Comparison of ENCODE assay signal across 8 cellular contexts in the genomic region with DNA sequence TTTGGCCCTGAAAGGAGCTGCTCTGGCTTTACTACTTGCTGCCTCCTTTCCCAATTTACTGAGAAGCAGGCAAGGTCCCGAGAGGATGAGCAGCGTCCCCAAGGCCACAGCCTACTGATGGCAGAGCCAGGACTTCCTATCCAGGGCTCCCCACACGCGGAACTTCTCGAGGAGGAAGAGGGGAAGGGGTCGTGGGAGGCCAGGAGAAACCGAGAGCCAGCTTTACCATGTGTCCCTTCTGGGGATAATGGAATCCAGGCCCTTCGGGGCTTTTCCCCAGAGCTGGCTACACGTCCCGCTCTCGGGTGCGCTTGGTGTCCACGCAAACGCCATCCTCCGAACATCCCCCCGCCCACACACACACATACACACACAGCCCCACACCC. TPM values are rescaled to one million over a fixed set of nuclear protein-coding genes. Genes with fewer than 3 reads are reported as not detected.
DNase-seq lines count a peak whose midpoint lies in the region; ATAC-seq and TF ChIP-seq lines count a peak whose summit lies in the region.

No MANE protein-coding gene starts in this region.

- peak overlapping the region; percentile 57 for H3K4me3 Mint-ChIP-seq in activated CD8-positive, alpha-beta memory T cell treated with anti-CD3 and anti-CD28 coated beads, Interleukin-2, amount 10 ng/mL, durations not matched to agents 7 days and 5 days

- peaks cover 23% of the 10 kb centered on the region for H3K4me1 Mint-ChIP-seq in activated CD8-positive, alpha-beta memory T cell treated with anti-CD3 and anti-CD28 coated beads, Interleukin-2, amount 10 ng/mL, durations not matched to agents 7 days and 5 days

- H3K27ac Mint-ChIP-seq in activated CD8-positive, alpha-beta memory T cell treated with anti-CD3 and anti-CD28 coated beads, Interleukin-2, amount 10 ng/mL, durations not matched to agents 7 days and 5 days = no peak overlapping the region

- H3K4me3 ChIP-seq in astrocyte of the spinal cord (ENCODE audit: low read depth, low read length) (peak overlapping the region; percentile 63), lower leg skin (ENCODE audit: low read depth, poor library complexity, severe bottlenecking) (peak overlapping the region; percentile 55), tibial artery (peak overlapping the region; percentile 85 to 91)

- intact Hi-C loops in lower leg skin (cut with DNase I; ENCODE audit: low total_unique reads) = loop anchor here (10.0 kb wide), 1 partner anchor 271 kb away; no protein-coding TSS in a partner anchor
- intact Hi-C loops in tibial artery (cut with DNase I; ENCODE audit: low total_unique reads) = no loop called here

- H3K27ac ChIP-seq in tibial artery = peak overlapping the region; percentile 99

- no peak for TF ChIP-seq POLR2A in lower leg skin (IDR thresholded peaks at IDR 0.05)
- no peak for TF ChIP-seq POLR2A in erythroblast (IDR thresholded peaks at IDR 0.05; ENCODE audit: low read length)

- no peaks in the 10 kb centered on the region for H3K9me3 ChIP-seq in tibial artery

- H3K9me3 Mint-ChIP-seq in activated CD8-positive, alpha-beta memory T cell treated with anti-CD3 and anti-CD28 coated beads, Interleukin-2, amount 10 ng/mL, durations not matched to agents 7 days and 5 days (ENCODE audit: low read depth) = no peaks in the 10 kb centered on the region

- CTCF ChIA-PET in activated CD8-positive, alpha-beta memory T cell treated with anti-CD3 and anti-CD28 coated beads, Interleukin-2, amount 10 ng/mL, durations not matched to agents 7 days and 5 days (lab: Charles Lee) = interaction anchor here (1.0 kb wide), 1 partner anchor 268 kb away, joined by 3 read pairs; no protein-coding TSS in a partner anchor

- no peaks in the 10 kb centered on the region for H3K36me3 ChIP-seq in tibial artery

- ATAC-seq in activated CD8-positive, alpha-beta memory T cell treated with anti-CD3 and anti-CD28 coated beads, Interleukin-2, amount 10 ng/mL, durations not matched to agents 7 days and 5 days = no peak
- no peak for ATAC-seq in HG03175 (IDR thresholded peaks at IDR 0.05; ENCODE audit: unreplicated experiment)

- peaks cover 0 to 59% (median 32%) of the 10 kb centered on the region in 4 donors for H3K4me1 ChIP-seq in tibial artery

- H3K27me3 ChIP-seq in tibial artery = no peaks in the 10 kb centered on the region

- H3K36me3 Mint-ChIP-seq in activated CD8-positive, alpha-beta memory T cell treated with anti-CD3 and anti-CD28 coated beads, Interleukin-2, amount 10 ng/mL, durations not matched to agents 7 days and 5 days = no peaks in the 10 kb centered on the region

- in situ Hi-C loops in astrocyte of the spinal cord (cut with HindIII; ENCODE audit: low sequenced_read_pairs) = no loop called here

- DNase-seq in activated CD8-positive, alpha-beta memory T cell treated with anti-CD3 and anti-CD28 coated beads, Interleukin-2, amount 10 ng/mL, durations not matched to agents 7 days and 5 days = no peak
- no peak for DNase-seq in activated CD8-positive, alpha-beta memory T cell treated with anti-CD3 and anti-CD28 coated beads for 24 hours
- no peak for DNase-seq in astrocyte of the spinal cord (ENCODE audit: low read depth, low spot score)
- DNase-seq in lower leg skin (ENCODE audit: low spot score in 2 of 2) = no peak
- no peak for DNase-seq in tibial artery
- DNase-seq in erythroblast (lab: John Stamatoyannopoulos, UW) = no peak
- no peak for DNase-seq in MV-4-11 (lab: John Stamatoyannopoulos, UW)

- 1% methylated on average over 16 of the region's 16 CpGs for WGBS in lower leg skin, 2 donors

- TF ChIP-seq CTCF in astrocyte of the spinal cord (IDR thresholded peaks at IDR 0.05; ENCODE audit: low read depth, low read length) = no peak
- TF ChIP-seq CTCF in lower leg skin (IDR thresholded peaks at IDR 0.05) = no peak
- no peak for TF ChIP-seq CTCF in tibial artery (IDR thresholded peaks at IDR 0.05)

- peaks cover 83% of the 10 kb centered on the region for H3K27me3 Mint-ChIP-seq in activated CD8-positive, alpha-beta memory T cell treated with anti-CD3 and anti-CD28 coated beads, Interleukin-2, amount 10 ng/mL, durations not matched to agents 7 days and 5 days

RNA-seq across cellular contexts. Expression of a gene that starts 4.3 kb away (rescaled TPM):
- total RNA-seq in activated CD8-positive, alpha-beta memory T cell treated with anti-CD3 and anti-CD28 coated beads, Interleukin-2, amount 10 ng/mL, durations not matched to agents 7 days and 5 days = not detected
- total RNA-seq in lower leg skin = 100 to 1,000 TPM in 2 of 4 donors, 10 to 100 TPM in 2; 47.1 to 174 (median 80.4) TPM

Comparison
In these comparisons a context has a peak if more than half of its experiments do, and no peak if none do; other contexts are left out.
1. RNA of a gene that starts 4.3 kb away (total RNA-seq): 47.1 to 174 TPM in lower leg skin; not detected in activated CD8-positive, alpha-beta memory T cell treated with anti-CD3 and anti-CD28 coated beads, Interleukin-2, amount 10 ng/mL, durations not matched to agents 7 days and 5 days; every median in the first group is over 10 times any median in the second.
2. Peak in every context shown above with its lines, with median percentiles within 50 percentile points of each other: H3K4me3 ChIP-seq.